Comparison of ENCODE assay signal across 17 cellular contexts in the genomic region with DNA sequence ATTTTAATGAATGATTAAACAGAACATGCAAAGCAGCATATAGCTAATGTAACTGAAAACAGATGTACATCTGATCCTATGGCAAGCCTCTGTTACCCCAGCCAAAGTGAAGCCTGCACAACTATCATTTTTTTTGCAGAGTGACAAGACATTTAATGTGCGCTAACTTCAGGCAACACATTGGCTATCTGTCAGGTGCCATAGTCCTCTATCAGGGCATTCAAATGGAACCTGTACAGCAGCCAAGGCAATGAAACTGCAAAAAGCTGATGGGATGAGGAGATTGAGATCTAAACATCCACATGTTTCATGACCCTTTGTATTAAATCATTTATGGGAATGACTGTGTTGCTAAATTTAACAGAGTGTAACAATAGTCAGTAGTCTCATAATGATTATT.
DNase-seq lines count a peak whose midpoint lies in the region; ATAC-seq and TF ChIP-seq lines count a peak whose summit lies in the region.
"Had no signal": no experiment of that assay in that cellular context is flagged by ENCODE, and none has a peak within 500 bp of the region (broad histone marks: within the 10 kb centered on the region; RNA-seq: fewer than 3 reads in every experiment).

No MANE protein-coding gene starts in this region.

- TF ChIP-seq RAD21 in SK-N-SH (IDR thresholded peaks at IDR 0.05; ENCODE audit: low read length), result no peak

- H3K9me3 ChIP-seq in SK-N-SH (no peaks in the 10 kb centered on the region), osteoblast (ENCODE audit: low read depth, low read length) (peaks cover 11% of the 10 kb centered on the region)

- H3K27ac ChIP-seq in ACC112 (ENCODE audit: low read depth, low read length), result peak overlapping the region; percentile 51; the same call in 1 of the 2 replicates
- no peak overlapping the region for H3K27ac ChIP-seq in SK-N-SH (ENCODE audit: low read depth in 2 of 2, low read length in 1 of 2)
- peak overlapping the region; percentile 55 for H3K27ac ChIP-seq in epithelial cell of prostate
- peak overlapping the region; percentile 74 for H3K27ac ChIP-seq in osteoblast (ENCODE audit: low read depth, low read length)
- H3K27ac ChIP-seq: 22Rv1, A549, BLaER1 had no signal

- CTCF ChIA-PET in SK-N-SH (lab: Yijun Ruan, JAX), result interaction anchor here (1.1 kb wide), 1 partner anchor 203 kb away, joined by 3 read pairs; no protein-coding TSS in a partner anchor

- H2AFZ ChIP-seq in ACC112 (ENCODE audit: low read length, unreplicated experiment), result no peak overlapping the region
- no peak overlapping the region for H2AFZ ChIP-seq in SK-N-SH (ENCODE audit: low read depth)
- H2AFZ ChIP-seq in osteoblast (ENCODE audit: low read length), result no peak overlapping the region
- H2AFZ ChIP-seq: GM23338 had no signal

- 38% methylated on average over 1 of the region's 1 CpG for WGBS in SK-N-SH (ENCODE audit: low lambda C conversion rate)

- ATAC-seq in HG02588 (IDR thresholded peaks at IDR 0.05; ENCODE audit: unreplicated experiment) (no peak), GM18511 (IDR thresholded peaks at IDR 0.05; ENCODE audit: unreplicated experiment) (no peak)
- ATAC-seq: A549, GM23338 had no signal

- 0 out of 4 replicates have a peak, but pooled peaks of 1 of the 2 experiments have one; percentile 18 for TF ChIP-seq EP300 in SK-N-SH (IDR thresholded peaks at IDR 0.05; ENCODE audit: borderline replicate concordance in 1 of 2, low read depth in 1 of 2, low read length in 1 of 2)

- peaks cover 7% of the 10 kb centered on the region; the same call in 1 of the 2 replicates for H3K36me3 ChIP-seq in ACC112 (ENCODE audit: insufficient read depth, low read length)
- no peaks in the 10 kb centered on the region for H3K36me3 ChIP-seq in SK-N-SH (replicated peaks in 1 of 2; ENCODE audit: control insufficient read depth in 1 of 2, insufficient read depth in 2 of 2, low read length in 1 of 2)
- no peaks in the 10 kb centered on the region for H3K36me3 ChIP-seq in osteoblast (ENCODE audit: insufficient read depth, low read length)
- H3K36me3 ChIP-seq: BLaER1 had no signal

- H3K4me3 ChIP-seq in ACC112 (ENCODE audit: low read depth, low read length) (no peak overlapping the region), SK-N-SH (ENCODE audit: low read depth in 2 of 2, low read length in 1 of 2) (no peak overlapping the region), osteoblast (ENCODE audit: insufficient read depth, low read length) (no peak overlapping the region)
- H3K4me3 ChIP-seq: A549, BLaER1, GM23338 had no signal

- no peaks in the 10 kb centered on the region for H4K20me1 ChIP-seq in SK-N-SH (ENCODE audit: insufficient read depth)
- H4K20me1 ChIP-seq in osteoblast (ENCODE audit: insufficient read depth, low read length), result no peaks in the 10 kb centered on the region
- H4K20me1 ChIP-seq: BLaER1 had no signal

- no peaks in the 10 kb centered on the region for H3K27me3 ChIP-seq in ACC112 (ENCODE audit: insufficient read depth, low read length)
- H3K27me3 ChIP-seq in SK-N-SH (ENCODE audit: insufficient read depth), result no peaks in the 10 kb centered on the region
- H3K27me3 ChIP-seq in osteoblast (ENCODE audit: insufficient read depth, low read length), result no peaks in the 10 kb centered on the region
- H3K27me3 ChIP-seq: BLaER1 had no signal

- H3K4me2 ChIP-seq in SK-N-SH (no peak overlapping the region), osteoblast (ENCODE audit: insufficient read depth, low read length) (no peak overlapping the region)
- H3K4me2 ChIP-seq: A549, BLaER1, GM23338 had no signal

- H3K79me2 ChIP-seq in ACC112 (ENCODE audit: control insufficient read depth, insufficient read depth, low read length, unreplicated experiment) (no peaks in the 10 kb centered on the region), SK-N-SH (ENCODE audit: insufficient read depth) (no peaks in the 10 kb centered on the region), osteoblast (ENCODE audit: insufficient read depth, low read length) (no peaks in the 10 kb centered on the region)

- H3K9me2 ChIP-seq in SK-N-SH, result no peaks in the 10 kb centered on the region

- no peak overlapping the region for H3K9ac ChIP-seq in SK-N-SH
- H3K9ac ChIP-seq: BLaER1 had no signal

- DNase-seq in SK-N-SH, result peak; percentile 16
- no peak for DNase-seq in epithelial cell of prostate (ENCODE audit: low read depth, low spot score)
- DNase-seq in osteoblast (ENCODE audit: insufficient read length, low spot score, missing footprints), result no peak
- no peak for DNase-seq in GM03348 (ENCODE audit: low spot score)
- DNase-seq: CD4-positive, alpha-beta memory T cell; DMS153; DMS79; GDM1; HCEC 1CT; IMR-90 had no signal

- H3K4me1 ChIP-seq in ACC112 (ENCODE audit: control insufficient read depth, insufficient read depth, low read length, unreplicated experiment), result peaks cover 14% of the 10 kb centered on the region
- H3K4me1 ChIP-seq in SK-N-SH (ENCODE audit: control insufficient read depth in 1 of 2, insufficient read depth in 2 of 2, low read depth in 1 of 2, low read length in 1 of 2), result peaks cover 0 to 3% of the 10 kb centered on the region in 2 experiments; a peak in 1 of 4 replicates
- H3K4me1 ChIP-seq in osteoblast (ENCODE audit: insufficient read depth, low read length), result peaks cover 3% of the 10 kb centered on the region
- H3K4me1 ChIP-seq: A549, BLaER1 had no signal

- no peak for TF ChIP-seq CTCF in SK-N-SH (IDR thresholded peaks at IDR 0.05)
- no peak for TF ChIP-seq CTCF in osteoblast (IDR thresholded peaks at IDR 0.05; ENCODE audit: extremely low read depth, low read depth, low read length)

- POLR2A ChIA-PET in SK-N-SH (lab: Yijun Ruan, JAX), result no interaction called here

- no peaks in the 10 kb centered on the region for H3F3A ChIP-seq in SK-N-SH (replicated peaks; ENCODE audit: insufficient read depth)

TF ChIP-seq in SK-N-SH, 30 proteins besides CTCF, POLR2A, EP300 and RAD21:
- TF ChIP-seq RFX5 (IDR thresholded peaks at IDR 0.05; ENCODE audit: low read length) (no peak), NRF1 (IDR thresholded peaks at IDR 0.05; ENCODE audit: low read depth, low read length) (no peak), JUND (IDR thresholded peaks at IDR 0.05) (no peak), FOSL2 (IDR thresholded peaks at IDR 0.05; ENCODE audit: borderline replicate concordance, low read depth) (no peak), YY1 (IDR thresholded peaks at IDR 0.05; ENCODE audit: low read depth) (no peak), FOXJ3 (CRISPR knock-in tag; IDR thresholded peaks at IDR 0.05) (no peak), MEF2A (IDR thresholded peaks at IDR 0.05; ENCODE audit: borderline replicate concordance, low read depth) (no peak), POLR2AphosphoS5 (IDR thresholded peaks at IDR 0.05; ENCODE audit: low read depth, low read length) (no peak), MXI1 (IDR thresholded peaks at IDR 0.05; ENCODE audit: low read depth, low read length) (no peak), TEAD4 (IDR thresholded peaks at IDR 0.05; ENCODE audit: borderline replicate concordance, insufficient read depth) (no peak), ELF1 (IDR thresholded peaks at IDR 0.05) (no peak)
- TF ChIP-seq, protein P1, sequence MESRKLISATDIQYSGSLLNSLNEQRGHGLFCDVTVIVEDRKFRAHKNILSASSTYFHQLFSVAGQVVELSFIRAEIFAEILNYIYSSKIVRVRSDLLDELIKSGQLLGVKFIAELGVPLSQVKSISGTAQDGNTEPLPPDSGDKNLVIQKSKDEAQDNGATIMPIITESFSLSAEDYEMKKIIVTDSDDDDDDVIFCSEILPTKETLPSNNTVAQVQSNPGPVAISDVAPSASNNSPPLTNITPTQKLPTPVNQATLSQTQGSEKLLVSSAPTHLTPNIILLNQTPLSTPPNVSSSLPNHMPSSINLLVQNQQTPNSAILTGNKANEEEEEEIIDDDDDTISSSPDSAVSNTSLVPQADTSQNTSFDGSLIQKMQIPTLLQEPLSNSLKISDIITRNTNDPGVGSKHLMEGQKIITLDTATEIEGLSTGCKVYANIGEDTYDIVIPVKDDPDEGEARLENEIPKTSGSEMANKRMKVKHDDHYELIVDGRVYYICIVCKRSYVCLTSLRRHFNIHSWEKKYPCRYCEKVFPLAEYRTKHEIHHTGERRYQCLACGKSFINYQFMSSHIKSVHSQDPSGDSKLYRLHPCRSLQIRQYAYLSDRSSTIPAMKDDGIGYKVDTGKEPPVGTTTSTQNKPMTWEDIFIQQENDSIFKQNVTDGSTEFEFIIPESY (IDR thresholded peaks at IDR 0.05; ENCODE audit: borderline replicate concordance, low read depth), result no peak
- TF ChIP-seq, protein P2, sequence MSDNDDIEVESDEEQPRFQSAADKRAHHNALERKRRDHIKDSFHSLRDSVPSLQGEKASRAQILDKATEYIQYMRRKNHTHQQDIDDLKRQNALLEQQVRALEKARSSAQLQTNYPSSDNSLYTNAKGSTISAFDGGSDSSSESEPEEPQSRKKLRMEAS (IDR thresholded peaks at IDR 0.05; ENCODE audit: low read depth), result no peak
- TF ChIP-seq, protein P3, sequence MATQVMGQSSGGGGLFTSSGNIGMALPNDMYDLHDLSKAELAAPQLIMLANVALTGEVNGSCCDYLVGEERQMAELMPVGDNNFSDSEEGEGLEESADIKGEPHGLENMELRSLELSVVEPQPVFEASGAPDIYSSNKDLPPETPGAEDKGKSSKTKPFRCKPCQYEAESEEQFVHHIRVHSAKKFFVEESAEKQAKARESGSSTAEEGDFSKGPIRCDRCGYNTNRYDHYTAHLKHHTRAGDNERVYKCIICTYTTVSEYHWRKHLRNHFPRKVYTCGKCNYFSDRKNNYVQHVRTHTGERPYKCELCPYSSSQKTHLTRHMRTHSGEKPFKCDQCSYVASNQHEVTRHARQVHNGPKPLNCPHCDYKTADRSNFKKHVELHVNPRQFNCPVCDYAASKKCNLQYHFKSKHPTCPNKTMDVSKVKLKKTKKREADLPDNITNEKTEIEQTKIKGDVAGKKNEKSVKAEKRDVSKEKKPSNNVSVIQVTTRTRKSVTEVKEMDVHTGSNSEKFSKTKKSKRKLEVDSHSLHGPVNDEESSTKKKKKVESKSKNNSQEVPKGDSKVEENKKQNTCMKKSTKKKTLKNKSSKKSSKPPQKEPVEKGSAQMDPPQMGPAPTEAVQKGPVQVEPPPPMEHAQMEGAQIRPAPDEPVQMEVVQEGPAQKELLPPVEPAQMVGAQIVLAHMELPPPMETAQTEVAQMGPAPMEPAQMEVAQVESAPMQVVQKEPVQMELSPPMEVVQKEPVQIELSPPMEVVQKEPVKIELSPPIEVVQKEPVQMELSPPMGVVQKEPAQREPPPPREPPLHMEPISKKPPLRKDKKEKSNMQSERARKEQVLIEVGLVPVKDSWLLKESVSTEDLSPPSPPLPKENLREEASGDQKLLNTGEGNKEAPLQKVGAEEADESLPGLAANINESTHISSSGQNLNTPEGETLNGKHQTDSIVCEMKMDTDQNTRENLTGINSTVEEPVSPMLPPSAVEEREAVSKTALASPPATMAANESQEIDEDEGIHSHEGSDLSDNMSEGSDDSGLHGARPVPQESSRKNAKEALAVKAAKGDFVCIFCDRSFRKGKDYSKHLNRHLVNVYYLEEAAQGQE (IDR thresholded peaks at IDR 0.05; ENCODE audit: low read depth, low read length), result no peak
TF ChIP-seq in SK-N-SH: peak in this region for 0.

Comparison
In these comparisons a context has a peak if more than half of its experiments do, and no peak if none do; other contexts are left out.
1. H3K27ac ChIP-seq: peak in ACC112 (single experiment), epithelial cell of prostate (single experiment) and osteoblast (single experiment); none in SK-N-SH (0 of 2).